In genomic region chr14:102524026-102524450, GRCh38 we compare ENCODE assay signal across 2 cellular contexts.
TF ChIP-seq lines count a peak whose summit lies in the region.

No MANE protein-coding gene starts in this region.

TF ChIP-seq in SK-N-SH, 30 proteins besides CTCF, POLR2A, EP300 and RAD21:
- TF ChIP-seq, protein P1, sequence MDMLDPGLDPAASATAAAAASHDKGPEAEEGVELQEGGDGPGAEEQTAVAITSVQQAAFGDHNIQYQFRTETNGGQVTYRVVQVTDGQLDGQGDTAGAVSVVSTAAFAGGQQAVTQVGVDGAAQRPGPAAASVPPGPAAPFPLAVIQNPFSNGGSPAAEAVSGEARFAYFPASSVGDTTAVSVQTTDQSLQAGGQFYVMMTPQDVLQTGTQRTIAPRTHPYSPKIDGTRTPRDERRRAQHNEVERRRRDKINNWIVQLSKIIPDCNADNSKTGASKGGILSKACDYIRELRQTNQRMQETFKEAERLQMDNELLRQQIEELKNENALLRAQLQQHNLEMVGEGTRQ (IDR thresholded peaks at IDR 0.05; ENCODE audit: borderline replicate concordance, low read depth, low read length): no peak
- TF ChIP-seq ZBTB33 (IDR thresholded peaks at IDR 0.05; ENCODE audit: borderline replicate concordance, low read depth) (no peak), REST (IDR thresholded peaks at IDR 0.05; ENCODE audit: low read depth, low read length) (no peak), SIN3A (IDR thresholded peaks at IDR 0.05; ENCODE audit: borderline replicate concordance, low read depth, low read length) (no peak), YY1 (IDR thresholded peaks at IDR 0.05; ENCODE audit: low read depth) (no peak), CHD2 (IDR thresholded peaks at IDR 0.05; ENCODE audit: low read length, partially characterized antibody) (no peak)

TF ChIP-seq in SK-N-SH treated with all-trans-retinoic acid at 6 μM for 48 hours, 23 proteins besides CTCF, POLR2A, EP300 and RAD21:
- TF ChIP-seq, protein P2, sequence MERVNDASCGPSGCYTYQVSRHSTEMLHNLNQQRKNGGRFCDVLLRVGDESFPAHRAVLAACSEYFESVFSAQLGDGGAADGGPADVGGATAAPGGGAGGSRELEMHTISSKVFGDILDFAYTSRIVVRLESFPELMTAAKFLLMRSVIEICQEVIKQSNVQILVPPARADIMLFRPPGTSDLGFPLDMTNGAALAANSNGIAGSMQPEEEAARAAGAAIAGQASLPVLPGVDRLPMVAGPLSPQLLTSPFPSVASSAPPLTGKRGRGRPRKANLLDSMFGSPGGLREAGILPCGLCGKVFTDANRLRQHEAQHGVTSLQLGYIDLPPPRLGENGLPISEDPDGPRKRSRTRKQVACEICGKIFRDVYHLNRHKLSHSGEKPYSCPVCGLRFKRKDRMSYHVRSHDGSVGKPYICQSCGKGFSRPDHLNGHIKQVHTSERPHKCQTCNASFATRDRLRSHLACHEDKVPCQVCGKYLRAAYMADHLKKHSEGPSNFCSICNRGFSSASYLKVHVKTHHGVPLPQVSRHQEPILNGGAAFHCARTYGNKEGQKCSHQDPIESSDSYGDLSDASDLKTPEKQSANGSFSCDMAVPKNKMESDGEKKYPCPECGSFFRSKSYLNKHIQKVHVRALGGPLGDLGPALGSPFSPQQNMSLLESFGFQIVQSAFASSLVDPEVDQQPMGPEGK (CRISPR knock-in tag; IDR thresholded peaks at IDR 0.05; ENCODE audit: borderline replicate concordance): no peak
- TF ChIP-seq BACH2 (CRISPR knock-in tag; IDR thresholded peaks at IDR 0.05; ENCODE audit: borderline replicate concordance) (no peak), SNAI2 (CRISPR knock-in tag; IDR thresholded peaks at IDR 0.05) (no peak), RARB (CRISPR knock-in tag; IDR thresholded peaks at IDR 0.05) (no peak)
